In the genomic region with DNA sequence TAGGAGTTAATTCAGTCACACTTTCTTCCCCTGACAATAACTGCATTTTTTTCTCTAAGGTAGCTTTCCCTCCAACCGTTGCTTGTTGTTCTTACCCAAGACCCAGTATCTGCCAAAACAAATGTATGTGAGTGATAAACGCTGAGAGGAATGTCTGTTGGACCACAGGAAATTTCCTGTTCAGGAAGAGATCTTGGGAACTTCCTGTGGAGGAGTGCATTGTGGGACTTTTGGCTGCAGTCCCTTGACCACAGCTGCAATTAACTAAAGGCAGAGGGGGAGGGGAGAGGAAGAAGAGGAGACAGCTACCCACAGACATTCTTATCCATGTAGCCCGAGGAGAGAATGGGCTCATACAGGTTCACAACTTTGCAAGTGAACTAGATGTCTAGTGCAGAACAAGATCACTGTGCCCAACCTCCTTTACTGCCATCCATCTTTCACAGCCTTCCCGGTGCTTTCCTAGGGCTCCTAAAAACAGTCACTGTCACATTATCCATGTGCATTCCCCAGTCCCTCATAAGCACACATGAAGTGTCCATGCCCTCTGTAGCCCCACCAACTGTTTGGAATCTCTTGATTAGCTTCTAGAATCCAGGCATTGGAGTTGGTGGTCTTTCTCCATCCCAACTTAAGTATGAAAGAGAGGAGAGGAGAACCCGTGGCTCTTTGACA, we compare ENCODE assay signal across 9 cellular contexts.
DNase-seq lines count a peak whose midpoint lies in the region; ATAC-seq and TF ChIP-seq lines count a peak whose summit lies in the region.
"Had no signal": no experiment of that assay in that cellular context is flagged by ENCODE, and none has a peak within 500 bp of the region (broad histone marks: within the 10 kb centered on the region; RNA-seq: fewer than 3 reads in every experiment).

No MANE protein-coding gene starts in this region.

- H3K56ac ChIP-seq in H9 (ENCODE audit: insufficient read length, low read depth, low read length): no peak overlapping the region

- no peak overlapping the region for H4K5ac ChIP-seq in H9 (ENCODE audit: insufficient read length, low read depth, low read length)

- H3K18ac ChIP-seq in H9 (ENCODE audit: insufficient read length, low read depth, low read length): no peak overlapping the region

- H3K36me3 Mint-ChIP-seq in CD14-positive monocyte: peaks cover 31 to 32% of the 10 kb centered on the region in 2 donors
- peaks cover 15% of the 10 kb centered on the region for H3K36me3 Mint-ChIP-seq in activated naive CD8-positive, alpha-beta T cell treated with anti-CD3 and anti-CD28 coated beads, Interleukin-2, amount 10 ng/mL, durations not matched to agents 7 days and 5 days
- peaks cover 0 to 3% (median 2%) of the 10 kb centered on the region in 3 experiments; a peak in 2 of 7 replicates for H3K36me3 Mint-ChIP-seq in H9 (ENCODE audit: insufficient read depth in 1 of 3, low read depth in 3 of 3)
- peaks cover 19% of the 10 kb centered on the region for H3K36me3 Mint-ChIP-seq in nephron progenitor cell (ENCODE audit: low read depth)

- H3T11ph ChIP-seq in H9 (ENCODE audit: low read length): no peak overlapping the region

- POLR2A ChIA-PET in activated naive CD8-positive, alpha-beta T cell treated with anti-CD3 and anti-CD28 coated beads, Interleukin-2, amount 10 ng/mL, durations not matched to agents 7 days and 5 days (lab: Charles Lee): no interaction called here

- H4K20me1 ChIP-seq in H9 (ENCODE audit: control insufficient read depth, insufficient read depth, insufficient read length): no peaks in the 10 kb centered on the region

- H2BK20ac ChIP-seq in H9 (ENCODE audit: low read depth, low read length, poor library complexity, severe bottlenecking): no peak overlapping the region

- no peak overlapping the region for H4K8ac ChIP-seq in H9 (replicated peaks; ENCODE audit: insufficient read length, low read depth, low read length)

- no peak for DNase-seq in CD14-positive monocyte (ENCODE audit: low spot score)
- DNase-seq in Kasumi-1 (lab: John Stamatoyannopoulos, UW): peak; percentile 84 to 91
- DNase-seq in activated naive CD8-positive, alpha-beta T cell treated with anti-CD3 and anti-CD28 coated beads, Interleukin-2, amount 10 ng/mL, durations not matched to agents 7 days and 5 days: no peak
- DNase-seq in right lobe of liver: no peak
- DNase-seq in 8988T: no peak
- DNase-seq in H9: no peak
- no peak for DNase-seq in nephron progenitor cell
- DNase-seq: pancreas had no signal

- H3K27me3 Mint-ChIP-seq in CD14-positive monocyte (ENCODE audit: low read depth in 3 of 3): peaks cover 0 to 1% (median 0%) of the 10 kb centered on the region in 3 donors
- H3K27me3 Mint-ChIP-seq in activated naive CD8-positive, alpha-beta T cell treated with anti-CD3 and anti-CD28 coated beads, Interleukin-2, amount 10 ng/mL, durations not matched to agents 7 days and 5 days: no peaks in the 10 kb centered on the region
- H3K27me3 Mint-ChIP-seq in H9 (ENCODE audit: low read depth): no peaks in the 10 kb centered on the region
- peaks cover 4% of the 10 kb centered on the region for H3K27me3 Mint-ChIP-seq in nephron progenitor cell (ENCODE audit: low read depth, poor library complexity)

- H3K9me3 ChIP-seq in right lobe of liver (no peaks in the 10 kb centered on the region), H9 (ENCODE audit: control insufficient read depth, low read depth, low read length) (no peaks in the 10 kb centered on the region)
- H3K9me3 ChIP-seq: pancreas had no signal

- no peak overlapping the region for H3K14ac ChIP-seq in H9 (ENCODE audit: insufficient read depth, low read length)

- H2BK120ac ChIP-seq in H9 (ENCODE audit: low read depth, low read length, poor library complexity, severe bottlenecking): no peak overlapping the region

- no peak overlapping the region for H2AFZ ChIP-seq in H9 (ENCODE audit: low read length)

- no peaks in the 10 kb centered on the region for H3K9me3 Mint-ChIP-seq in CD14-positive monocyte
- H3K9me3 Mint-ChIP-seq in activated naive CD8-positive, alpha-beta T cell treated with anti-CD3 and anti-CD28 coated beads, Interleukin-2, amount 10 ng/mL, durations not matched to agents 7 days and 5 days: no peaks in the 10 kb centered on the region
- H3K9me3 Mint-ChIP-seq in H9: no peaks in the 10 kb centered on the region
- peaks cover 6% of the 10 kb centered on the region for H3K9me3 Mint-ChIP-seq in nephron progenitor cell

- no peak overlapping the region for H4K91ac ChIP-seq in H9 (ENCODE audit: insufficient read length, low read depth, low read length)

- H3K36me3 ChIP-seq in right lobe of liver: no peaks in the 10 kb centered on the region
- H3K36me3 ChIP-seq: pancreas had no signal

- H3K27ac ChIP-seq in right lobe of liver (no peak overlapping the region), H9 (ENCODE audit: insufficient read length, low read depth, low read length) (no peak overlapping the region)
- H3K27ac ChIP-seq: pancreas had no signal

- H3K4ac ChIP-seq in H9 (ENCODE audit: low read depth, low read length): no peak overlapping the region

- TF ChIP-seq CTCF in CD14-positive monocyte (IDR thresholded peaks at IDR 0.05): no peak
- TF ChIP-seq CTCF in right lobe of liver (IDR thresholded peaks at IDR 0.05): no peak
- TF ChIP-seq CTCF in H9 (conservative IDR thresholded peaks at IDR 0.05): no peak
- no peak for TF ChIP-seq CTCF in nephron progenitor cell (IDR thresholded peaks at IDR 0.05)

- H3K4me1 Mint-ChIP-seq in CD14-positive monocyte (peaks cover 84% of the 10 kb centered on the region), H9 (peaks cover 12 to 20% of the 10 kb centered on the region in 2 experiments), nephron progenitor cell (peaks cover 34% of the 10 kb centered on the region)
- peaks cover 14% of the 10 kb centered on the region for H3K4me1 Mint-ChIP-seq in activated naive CD8-positive, alpha-beta T cell treated with anti-CD3 and anti-CD28 coated beads, Interleukin-2, amount 10 ng/mL, durations not matched to agents 7 days and 5 days

- H2BK5ac ChIP-seq in H9 (ENCODE audit: insufficient read length, low read length): no peak overlapping the region

- H2BK15ac ChIP-seq in H9 (ENCODE audit: low read depth, low read length): no peak overlapping the region

- no peak for TF ChIP-seq POLR2A in right lobe of liver (IDR thresholded peaks at IDR 0.05)

- no peak overlapping the region for H3K4me2 ChIP-seq in H9 (ENCODE audit: insufficient read depth, insufficient read length, low read length)

- H3K23ac ChIP-seq in H9 (ENCODE audit: insufficient read length, low read depth, low read length): no peak overlapping the region

- H3K9ac ChIP-seq in H9 (ENCODE audit: extremely low read depth, insufficient read length, low read length): no peak overlapping the region

- peak overlapping the region in 1 of 2 donors; percentile 71 for H3K4me3 Mint-ChIP-seq in CD14-positive monocyte
- H3K4me3 Mint-ChIP-seq in activated naive CD8-positive, alpha-beta T cell treated with anti-CD3 and anti-CD28 coated beads, Interleukin-2, amount 10 ng/mL, durations not matched to agents 7 days and 5 days: peak overlapping the region; percentile 65
- H3K4me3 Mint-ChIP-seq in H9: no peak overlapping the region
- no peak overlapping the region for H3K4me3 Mint-ChIP-seq in nephron progenitor cell

- peak overlapping the region; percentile 15 to 84 (median 75) for H3K27ac Mint-ChIP-seq in CD14-positive monocyte
- peak overlapping the region; percentile 64 for H3K27ac Mint-ChIP-seq in activated naive CD8-positive, alpha-beta T cell treated with anti-CD3 and anti-CD28 coated beads, Interleukin-2, amount 10 ng/mL, durations not matched to agents 7 days and 5 days
- H3K27ac Mint-ChIP-seq in H9: peak overlapping the region in 1 of 3 experiments; percentile 40; a peak in 2 of 7 replicates
- H3K27ac Mint-ChIP-seq in nephron progenitor cell: no peak overlapping the region

- WGBS in right lobe of liver (ENCODE audit: insufficient coverage, low coverage, low lambda C conversion rate, missing lambda C conversion rate): 37% methylated on average over 5 of the region's 5 CpGs
- no CpG with 5 or more reads among the region's 5 CpGs for WGBS in H9 (ENCODE audit: extremely low coverage, insufficient read length, low lambda C conversion rate)

- H3K4me3 ChIP-seq in right lobe of liver: no peak overlapping the region
- H3K4me3 ChIP-seq: pancreas had no signal

- no peak overlapping the region for H2BK12ac ChIP-seq in H9 (ENCODE audit: insufficient read length, low read depth, low read length)

- intact Hi-C loops in CD14-positive monocyte (cut with micrococcal nuclease) (no loop called here), right lobe of liver (cut with DNase I) (no loop called here)

- H3K4me1 ChIP-seq in right lobe of liver (no peaks in the 10 kb centered on the region), H9 (ENCODE audit: insufficient read depth, low read length) (peaks cover 6% of the 10 kb centered on the region)

- H3K23me2 ChIP-seq in H9 (ENCODE audit: insufficient read length, low read depth, low read length, poor library complexity, severe bottlenecking): no peaks in the 10 kb centered on the region

- no peaks in the 10 kb centered on the region for H3K79me2 ChIP-seq in H9 (ENCODE audit: insufficient read depth, low read length)

- no peaks in the 10 kb centered on the region for H3K79me1 ChIP-seq in H9 (ENCODE audit: insufficient read depth, low read depth, low read length, poor library complexity, severe bottlenecking)

- ATAC-seq in activated naive CD8-positive, alpha-beta T cell treated with anti-CD3 and anti-CD28 coated beads, Interleukin-2, amount 10 ng/mL, durations not matched to agents 7 days and 5 days (ENCODE audit: low read depth): no peak
- peak; percentile 59 to 70 (median 64) for ATAC-seq in right lobe of liver
- ATAC-seq in HG03280 (IDR thresholded peaks at IDR 0.05; ENCODE audit: unreplicated experiment): no peak
- ATAC-seq: pancreas had no signal

- H3K27me3 ChIP-seq in right lobe of liver: no peaks in the 10 kb centered on the region
- no peaks in the 10 kb centered on the region for H3K27me3 ChIP-seq in H9 (ENCODE audit: insufficient read depth, low read length)
- H3K27me3 ChIP-seq: pancreas had no signal

- no peak overlapping the region for H2AK5ac ChIP-seq in H9 (ENCODE audit: insufficient read length, low read length)

Comparison
In these comparisons a context has a peak if more than half of its experiments do, and no peak if none do; other contexts are left out.
1. DNase-seq: peak in Kasumi-1 (2 of 2); none in CD14-positive monocyte (single experiment), activated naive CD8-positive, alpha-beta T cell treated with anti-CD3 and anti-CD28 coated beads, Interleukin-2, amount 10 ng/mL, durations not matched to agents 7 days and 5 days (single experiment), right lobe of liver (0 of 3), 8988T (single experiment), H9 (single experiment) and nephron progenitor cell (single experiment).
2. ATAC-seq: peak in right lobe of liver (4 of 4); none in activated naive CD8-positive, alpha-beta T cell treated with anti-CD3 and anti-CD28 coated beads, Interleukin-2, amount 10 ng/mL, durations not matched to agents 7 days and 5 days (single experiment) and HG03280 (single experiment).